ENCODE assay signal across 28 cellular contexts in the genomic region with DNA sequence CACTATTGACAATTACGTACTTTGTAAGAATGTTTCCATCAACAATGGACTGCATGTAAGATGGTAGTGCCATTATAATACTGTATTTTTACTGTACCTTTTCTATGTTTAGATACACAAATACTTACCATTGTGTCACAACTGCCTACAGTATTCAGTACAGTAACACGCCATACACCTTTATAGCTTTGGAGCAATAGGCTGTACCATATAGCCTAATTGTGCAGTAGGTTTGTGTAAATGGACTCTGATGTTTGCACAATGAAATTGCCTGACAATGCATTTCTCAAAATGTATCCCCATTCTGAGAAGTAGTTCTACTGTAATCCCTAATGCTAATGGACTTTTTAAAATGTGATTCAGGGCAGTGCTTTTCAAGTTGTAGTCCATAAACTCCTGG.
"Had no signal": no experiment of that assay in that cellular context is flagged by ENCODE, and none has a peak within 500 bp of the region (broad histone marks: within the 10 kb centered on the region; RNA-seq: fewer than 3 reads in every experiment).

No MANE protein-coding gene starts in this region.

- H3K36me3 ChIP-seq: neural progenitor cell, ovary, spleen, suprapubic skin, tibial artery, transverse colon, upper lobe of right lung, uterus had no signal

- H3K27ac ChIP-seq: neural progenitor cell, ovary, parathyroid adenoma, psoas muscle, skin epidermis, spleen, suprapubic skin, testis, tibial artery, transverse colon, upper lobe of right lung, uterus had no signal

- DNase-seq: natural killer cell; occipital lobe; ovary; posterior cingulate gyrus; psoas muscle; right cardiac atrium; spleen; stimulated activated CD4-positive, alpha-beta T cell treated with anti-CD3 and anti-CD28 coated beads, Interleukin-12 subunit alpha, Interleukin-12 subunit beta, amount 100 ng/mL, for 4 hours; stimulated activated CD4-positive, alpha-beta T cell treated with anti-CD3 and anti-CD28 coated beads, Interleukin-1b, Interleukin-23, amount 100 ng/mL, for 48 hours; stimulated activated CD4-positive, alpha-beta T cell treated with anti-CD3 and anti-CD28 coated beads, Interleukin-4, amount 100 ng/mL, for 1 hour; stimulated activated CD4-positive, alpha-beta T cell treated with anti-CD3 and anti-CD28 coated beads, Interleukin-4, amount 100 ng/mL, for 4 hours; stimulated activated CD8-positive, alpha-beta memory T cell treated with anti-CD3 and anti-CD28 coated beads, Interleukin-4, amount 100 ng/mL, for 48 hours; stimulated activated naive CD4-positive, alpha-beta T cell; stimulated activated naive CD8-positive, alpha-beta T cell treated with anti-CD3 and anti-CD28 coated beads, Interleukin-15, amount 100 ng/mL, for 72 hours; stimulated activated naive CD8-positive, alpha-beta T cell treated with anti-CD3 and anti-CD28 coated beads, Interleukin-15, Interleukin-2, amounts not matched to agents 100 U/mL and 50 U/mL, for 24 hours; substantia nigra; testis; tibial artery; transverse colon; upper lobe of right lung; uterus had no signal

- H3K9ac ChIP-seq: neural progenitor cell, parathyroid adenoma had no signal

- H3K9me3 ChIP-seq: ovary, psoas muscle, testis, transverse colon, upper lobe of right lung, uterus had no signal

- H3K4me2 ChIP-seq: neural progenitor cell, smooth muscle cell had no signal

- H3K79me2 ChIP-seq: parathyroid adenoma had no signal

- ATAC-seq: natural killer cell; psoas muscle; right cardiac atrium; sciatic nerve; stimulated activated memory B cell treated with anti-CD40 and anti-IgM and Interleukin-4, amounts not matched to agents 10 μg/mL and 1 μg/mL and 100 μg/mL, for 72 hours; stimulated activated naive CD8-positive, alpha-beta T cell treated with anti-CD3 and anti-CD28 coated beads, Interleukin-15, amount 100 ng/mL, for 72 hours; stimulated activated naive CD8-positive, alpha-beta T cell treated with anti-CD3 and anti-CD28 coated beads, Interleukin-15, Interleukin-2, amounts not matched to agents 100 U/mL and 50 U/mL, for 24 hours; upper lobe of right lung had no signal

- H3K27me3 ChIP-seq: neural progenitor cell, ovary, suprapubic skin, testis, transverse colon, upper lobe of right lung, uterus had no signal

- H3K4me1 ChIP-seq: parathyroid adenoma, psoas muscle, testis, tibial artery, upper lobe of right lung, uterus had no signal

- H3K4me3 ChIP-seq: neural progenitor cell, ovary, psoas muscle, skin epidermis, smooth muscle cell, spleen, suprapubic skin, testis, tibial artery, transverse colon, upper lobe of right lung, uterus had no signal

- H2AFZ ChIP-seq: neural progenitor cell, parathyroid adenoma had no signal
